21 cellular contexts compared by ENCODE assay signal in the genomic region with DNA sequence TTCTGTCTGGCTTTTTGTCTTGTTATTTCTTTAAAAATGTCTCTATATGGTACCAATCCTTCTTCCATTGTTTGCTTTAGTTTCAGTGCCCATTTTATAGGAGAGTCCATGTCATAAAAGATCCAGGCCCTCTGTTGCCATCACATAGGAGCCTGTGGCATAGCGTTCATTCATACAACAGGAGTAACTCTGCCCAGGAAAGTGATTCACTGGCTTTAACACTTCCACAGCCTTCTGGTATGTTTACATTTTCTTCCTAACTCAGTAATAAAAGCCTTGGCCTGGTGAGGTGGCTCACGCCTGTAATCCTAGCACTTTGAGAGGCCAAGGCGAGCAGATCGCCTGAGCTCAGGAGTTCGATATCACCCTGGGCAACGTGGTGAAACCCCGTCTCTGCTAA.
DNase-seq lines count a peak whose midpoint lies in the region; ATAC-seq and TF ChIP-seq lines count a peak whose summit lies in the region.
"Had no signal": no experiment of that assay in that cellular context is flagged by ENCODE, and none has a peak within 500 bp of the region (broad histone marks: within the 10 kb centered on the region; RNA-seq: fewer than 3 reads in every experiment).

No MANE protein-coding gene starts in this region.

- no peaks in the 10 kb centered on the region for H3K9me2 ChIP-seq in PC-3 (replicated peaks; ENCODE audit: low read length)

- H3K4me1 Mint-ChIP-seq in CD8-positive, alpha-beta memory T cell, result no peaks in the 10 kb centered on the region
- H3K4me1 Mint-ChIP-seq: CD4-positive, CD25-positive, alpha-beta regulatory T cell; GM23338; H9; IgD-negative memory B cell had no signal

- DNase-seq in H4 (ENCODE audit: low spot score) (peak; percentile 16), PC-3 (peak; percentile 71), foreskin fibroblast (peak; percentile 10 to 26), osteoblast (ENCODE audit: insufficient read length, low spot score, missing footprints) (peak; percentile 21), NCI-H187 (lab: John Stamatoyannopoulos, UW) (no peak)
- DNase-seq in CD8-positive, alpha-beta memory T cell, result no peak
- DNase-seq: ACHN; BE2C; C1 segment of cervical spinal cord; Calu3; CD4-positive, CD25-positive, alpha-beta regulatory T cell; DMS79 treated with DMSO at 0.1 percent for 48 hours; GDM1; H9; Karpas-422; KBM-7 had no signal

- no peak for TF ChIP-seq CTCF in PC-3 (conservative IDR thresholded peaks at IDR 0.05; ENCODE audit: low read depth, low read length)
- no peak for TF ChIP-seq CTCF in foreskin fibroblast (IDR thresholded peaks at IDR 0.05; ENCODE audit: low read depth, low read length)
- no peak for TF ChIP-seq CTCF in osteoblast (IDR thresholded peaks at IDR 0.05; ENCODE audit: extremely low read depth, low read depth, low read length)

- H3K79me2 ChIP-seq in PC-3 (ENCODE audit: low read length) (no peaks in the 10 kb centered on the region), osteoblast (ENCODE audit: insufficient read depth, low read length) (no peaks in the 10 kb centered on the region)

- H3K4me2 ChIP-seq in PC-3 (ENCODE audit: low read length) (no peak overlapping the region), osteoblast (ENCODE audit: insufficient read depth, low read length) (no peak overlapping the region)
- H3K4me2 ChIP-seq: GM23338 had no signal

- BruUV-seq in PC-3 (replicated peaks; lab: Mats Ljungman, UMichigan), result no TSS peak

- H3K9me3 ChIP-seq in PC-3 (ENCODE audit: low read length), result no peaks in the 10 kb centered on the region
- no peaks in the 10 kb centered on the region for H3K9me3 ChIP-seq in osteoblast (ENCODE audit: low read depth, low read length)
- no peaks in the 10 kb centered on the region for H3K9me3 ChIP-seq in CD8-positive, alpha-beta memory T cell (ENCODE audit: low read length)
- H3K9me3 ChIP-seq: BE2C had no signal

- H3K4me1 ChIP-seq in PC-3 (ENCODE audit: insufficient read depth, low read length), result 0 out of 2 replicates have a peak, but pooled peaks cover 3% of the 10 kb centered on the region
- H3K4me1 ChIP-seq in osteoblast (ENCODE audit: insufficient read depth, low read length), result no peaks in the 10 kb centered on the region
- no peaks in the 10 kb centered on the region for H3K4me1 ChIP-seq in CD8-positive, alpha-beta memory T cell (ENCODE audit: insufficient read depth, low read length)
- H3K4me1 ChIP-seq: BE2C had no signal

- H3K4me3 ChIP-seq in PC-3 (ENCODE audit: low read length) (no peak overlapping the region), foreskin fibroblast (ENCODE audit: low read depth in 1 of 2, low read length in 2 of 2) (no peak overlapping the region), osteoblast (ENCODE audit: insufficient read depth, low read length) (no peak overlapping the region)
- H3K4me3 ChIP-seq in CD8-positive, alpha-beta memory T cell (ENCODE audit: low read length), result no peak overlapping the region
- H3K4me3 ChIP-seq: GM23338 had no signal

- H3K27me3 ChIP-seq in PC-3 (ENCODE audit: low read length), result no peaks in the 10 kb centered on the region
- H3K27me3 ChIP-seq in osteoblast (ENCODE audit: insufficient read depth, low read length), result no peaks in the 10 kb centered on the region
- no peaks in the 10 kb centered on the region for H3K27me3 ChIP-seq in CD8-positive, alpha-beta memory T cell (ENCODE audit: insufficient read depth, low read length, poor library complexity, severe bottlenecking)
- H3K27me3 ChIP-seq: BE2C had no signal

- POLR2A ChIA-PET in PC-3 (lab: Charles Lee; ENCODE audit: unreplicated experiment), result no interaction called here
- POLR2A ChIA-PET in CD8-positive, alpha-beta memory T cell (lab: Charles Lee), result no interaction called here

- H4K20me1 ChIP-seq in PC-3 (ENCODE audit: low read length) (no peaks in the 10 kb centered on the region), osteoblast (ENCODE audit: insufficient read depth, low read length) (no peaks in the 10 kb centered on the region)

- intact Hi-C loops in PC-3 (cut with micrococcal nuclease), result loop anchor here (5.0 kb wide), 1 partner anchor 213 kb away; no protein-coding TSS in a partner anchor

- no peaks in the 10 kb centered on the region for H3F3A ChIP-seq in PC-3 (ENCODE audit: low read length, unreplicated experiment)

- peaks cover 0 to 11% (median 0%) of the 10 kb centered on the region in 3 donors for H3K36me3 Mint-ChIP-seq in CD8-positive, alpha-beta memory T cell
- H3K36me3 Mint-ChIP-seq: CD4-positive, CD25-positive, alpha-beta regulatory T cell; IgD-negative memory B cell had no signal

- peaks cover 3 to 5% of the 10 kb centered on the region in 2 donors for H3K27me3 Mint-ChIP-seq in CD8-positive, alpha-beta memory T cell
- H3K27me3 Mint-ChIP-seq: CD4-positive, CD25-positive, alpha-beta regulatory T cell; IgD-negative memory B cell had no signal

- no peaks in the 10 kb centered on the region for H3K9me3 Mint-ChIP-seq in CD8-positive, alpha-beta memory T cell

- H2AFZ ChIP-seq in PC-3 (ENCODE audit: low read length) (no peak overlapping the region), osteoblast (ENCODE audit: low read length) (no peak overlapping the region)
- H2AFZ ChIP-seq: GM23338 had no signal

- H3K36me3 ChIP-seq in PC-3 (ENCODE audit: low read depth, low read length) (no peaks in the 10 kb centered on the region), osteoblast (ENCODE audit: insufficient read depth, low read length) (no peaks in the 10 kb centered on the region)
- H3K36me3 ChIP-seq in CD8-positive, alpha-beta memory T cell (ENCODE audit: insufficient read depth, low read length), result no peaks in the 10 kb centered on the region
- H3K36me3 ChIP-seq: BE2C had no signal

- H3K9ac ChIP-seq in PC-3 (ENCODE audit: low read length), result no peak overlapping the region

- H3K27ac Mint-ChIP-seq in CD8-positive, alpha-beta memory T cell, result no peak overlapping the region
- H3K27ac Mint-ChIP-seq: CD4-positive, CD25-positive, alpha-beta regulatory T cell; GM23338; H9 had no signal

- no peak overlapping the region for H3K27ac ChIP-seq in PC-3 (ENCODE audit: low read length)
- no peak overlapping the region for H3K27ac ChIP-seq in osteoblast (ENCODE audit: low read depth, low read length)
- H3K27ac ChIP-seq in CD8-positive, alpha-beta memory T cell (ENCODE audit: low read depth, low read length), result no peak overlapping the region
- H3K27ac ChIP-seq: HL-60 had no signal

- no peak overlapping the region for H3K4me3 Mint-ChIP-seq in CD8-positive, alpha-beta memory T cell
- H3K4me3 Mint-ChIP-seq: CD4-positive, CD25-positive, alpha-beta regulatory T cell; GM23338; H9; IgD-negative memory B cell had no signal

- CTCF ChIA-PET in PC-3 (lab: Charles Lee), result no interaction called here
- CTCF ChIA-PET in CD8-positive, alpha-beta memory T cell (lab: Charles Lee), result no interaction called here

- ATAC-seq in PC-3, result peak; percentile 100
- ATAC-seq in HG02798 (IDR thresholded peaks at IDR 0.05; ENCODE audit: poor library complexity, unreplicated experiment), result no peak
- no peak for ATAC-seq in GM18873 (IDR thresholded peaks at IDR 0.05; ENCODE audit: low FRiP score, unreplicated experiment)
- ATAC-seq: GM23338 had no signal

Comparison
In these comparisons a context has a peak if more than half of its experiments do, and no peak if none do; other contexts are left out.
1. DNase-seq: peak in H4 (single experiment), PC-3 (single experiment), foreskin fibroblast (2 of 2) and osteoblast (single experiment); none in CD8-positive, alpha-beta memory T cell (0 of 5) and NCI-H187 (0 of 2).